In the genomic region with DNA sequence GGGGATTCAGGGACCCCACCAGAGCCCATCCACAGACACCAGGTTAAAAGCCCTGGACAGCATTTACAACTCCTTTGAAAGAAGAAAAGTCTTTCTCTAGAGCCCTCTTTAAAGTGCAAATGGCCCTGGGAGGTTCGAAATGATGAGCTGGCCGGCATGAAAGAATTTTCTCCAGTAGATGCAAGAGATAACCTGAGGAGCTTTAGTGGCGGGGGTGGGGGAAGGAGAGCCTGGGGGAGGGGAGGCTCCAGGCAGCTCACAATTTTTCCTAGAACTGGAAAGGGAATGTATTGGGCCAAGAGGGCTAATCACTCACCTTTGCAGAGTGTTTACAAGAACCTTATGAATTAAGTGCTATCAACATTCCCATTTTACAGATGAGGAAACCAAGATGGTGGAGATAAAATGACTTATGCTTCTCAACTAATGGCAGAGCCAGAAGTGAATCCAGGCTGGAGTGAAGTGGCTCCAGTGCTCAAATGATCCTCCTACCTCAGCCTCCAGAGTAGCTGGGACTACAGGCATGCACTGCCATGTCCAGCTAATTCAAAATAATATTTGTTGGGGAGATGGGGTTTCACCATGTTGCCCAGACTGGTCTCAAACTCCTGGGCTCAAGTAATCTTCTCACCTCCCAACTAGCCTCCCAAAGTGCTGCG, we compare ENCODE assay signal across 18 cellular contexts. TPM values are rescaled to one million over a fixed set of nuclear protein-coding genes. Genes with fewer than 3 reads are reported as not detected.
A peak's percentile ranks its signal among the peaks of the same experiment; 100 is the strongest.
DNase-seq lines count a peak whose midpoint lies in the region; ATAC-seq and TF ChIP-seq lines count a peak whose summit lies in the region.
"Had no signal": no experiment of that assay in that cellular context is flagged by ENCODE, and none has a peak within 500 bp of the region (broad histone marks: within the 10 kb centered on the region; RNA-seq: fewer than 3 reads in every experiment).

No MANE protein-coding gene starts in this region.

- H3K27me3 Mint-ChIP-seq in GM23338 (ENCODE audit: insufficient read depth, low read depth, poor library complexity): peaks cover 6% of the 10 kb centered on the region
- peaks cover 44% of the 10 kb centered on the region for H3K27me3 Mint-ChIP-seq in activated T-helper 2 cell treated with anti-CD3 and anti-CD28 coated beads, Interferon-gamma antibody, Interleukin-2, Interleukin-4, amounts not matched to agents 10 μg/mL and 5 μg/mL and 100 μg/mL, durations not matched to agents 14 hours and 24 hours and 36 hours (ENCODE audit: low read depth)

- H3K27ac Mint-ChIP-seq in GM23338: peak overlapping the region; percentile 64; the same call in 1 of the 2 replicates
- no peak overlapping the region for H3K27ac Mint-ChIP-seq in activated T-helper 2 cell treated with anti-CD3 and anti-CD28 coated beads, Interferon-gamma antibody, Interleukin-2, Interleukin-4, amounts not matched to agents 10 μg/mL and 5 μg/mL and 100 μg/mL, durations not matched to agents 14 hours and 24 hours and 36 hours
- H3K27ac Mint-ChIP-seq: activated CD4-positive, alpha-beta T cell treated with anti-CD3 and anti-CD28 coated beads, Interleukin-2, amount 10 ng/mL, durations not matched to agents 24 days and 14 days; memory B cell had no signal

- no peaks in the 10 kb centered on the region for H4K20me1 ChIP-seq in GM23338 (replicated peaks; ENCODE audit: insufficient read depth)
- H4K20me1 ChIP-seq in smooth muscle cell (ENCODE audit: low read depth): no peaks in the 10 kb centered on the region

- no peak for TF ChIP-seq CTCF in GM23338 (conservative IDR thresholded peaks at IDR 0.05; ENCODE audit: low read depth in 2 of 2)
- no peak for TF ChIP-seq CTCF in RWPE2 (IDR thresholded peaks at IDR 0.05; ENCODE audit: poor library complexity, severe bottlenecking)
- no peak for TF ChIP-seq CTCF in smooth muscle cell (IDR thresholded peaks at IDR 0.05; ENCODE audit: borderline replicate concordance, insufficient read depth, poor library complexity, severe bottlenecking)

- intact Hi-C loops in activated T-helper 2 cell treated with anti-CD3 and anti-CD28 coated beads, Interferon-gamma antibody, Interleukin-2, Interleukin-4, amounts not matched to agents 10 μg/mL and 5 μg/mL and 100 μg/mL, durations not matched to agents 14 hours and 24 hours and 36 hours (cut with micrococcal nuclease): no loop called here

- no peak overlapping the region for H2AFZ ChIP-seq in GM23338
- no peak overlapping the region for H2AFZ ChIP-seq in smooth muscle cell (ENCODE audit: low read depth)

- peak overlapping the region; percentile 40; the same call in 1 of the 2 replicates for H3K9ac ChIP-seq in iPS-20b (ENCODE audit: low read depth, low read length)
- no peak overlapping the region for H3K9ac ChIP-seq in smooth muscle cell (ENCODE audit: low read depth)

- peak overlapping the region; percentile 89 for H3K27ac ChIP-seq in GM23338 (ENCODE audit: low read depth)
- H3K27ac ChIP-seq in RWPE2 (ENCODE audit: poor library complexity, severe bottlenecking): peak overlapping the region; percentile 60
- peak overlapping the region; percentile 9 for H3K27ac ChIP-seq in iPS-20b (ENCODE audit: low read length)
- H3K27ac ChIP-seq in smooth muscle cell (ENCODE audit: low read depth): peak overlapping the region; percentile 32
- H3K27ac ChIP-seq: adrenal gland, cardiac muscle cell, dorsolateral prefrontal cortex, heart left ventricle had no signal

- H3K4me3 ChIP-seq in GM23338 (peak overlapping the region; percentile 29; the same call in 1 of the 2 replicates), RWPE2 (ENCODE audit: severe bottlenecking) (no peak overlapping the region), iPS-20b (ENCODE audit: low read length) (peak overlapping the region; percentile 27), smooth muscle cell (no peak overlapping the region)
- H3K4me3 ChIP-seq: adrenal gland, cardiac muscle cell, dorsolateral prefrontal cortex, heart left ventricle had no signal

- peaks cover 25% of the 10 kb centered on the region for H3K4me1 Mint-ChIP-seq in GM23338
- peaks cover 6% of the 10 kb centered on the region for H3K4me1 Mint-ChIP-seq in activated T-helper 2 cell treated with anti-CD3 and anti-CD28 coated beads, Interferon-gamma antibody, Interleukin-2, Interleukin-4, amounts not matched to agents 10 μg/mL and 5 μg/mL and 100 μg/mL, durations not matched to agents 14 hours and 24 hours and 36 hours (ENCODE audit: low read depth)

- no peaks in the 10 kb centered on the region for H3K36me3 ChIP-seq in GM23338 (ENCODE audit: insufficient read depth)
- H3K36me3 ChIP-seq in RWPE2 (ENCODE audit: low read depth): no peaks in the 10 kb centered on the region
- H3K36me3 ChIP-seq in iPS-20b (ENCODE audit: insufficient read depth, low read depth, low read length): no peaks in the 10 kb centered on the region
- H3K36me3 ChIP-seq in smooth muscle cell (ENCODE audit: low read depth): no peaks in the 10 kb centered on the region
- H3K36me3 ChIP-seq: adrenal gland, cardiac muscle cell, heart left ventricle had no signal

- no peaks in the 10 kb centered on the region for H3K9me2 ChIP-seq in GM23338 (ENCODE audit: insufficient read depth)

- peak overlapping the region; percentile 68 for H3K4me2 ChIP-seq in GM23338
- no peak overlapping the region for H3K4me2 ChIP-seq in smooth muscle cell

- H3K4me1 ChIP-seq in GM23338 (ENCODE audit: insufficient read depth): peaks cover 22% of the 10 kb centered on the region
- H3K4me1 ChIP-seq in RWPE2 (ENCODE audit: insufficient read depth, poor library complexity, severe bottlenecking): peaks cover 13% of the 10 kb centered on the region
- H3K4me1 ChIP-seq in iPS-20b (ENCODE audit: insufficient read depth, low read length): peaks cover 17% of the 10 kb centered on the region
- peaks cover 14% of the 10 kb centered on the region for H3K4me1 ChIP-seq in smooth muscle cell (ENCODE audit: low read depth)

- H3K9me3 ChIP-seq in RWPE2 (ENCODE audit: severe bottlenecking): no peaks in the 10 kb centered on the region
- H3K9me3 ChIP-seq in iPS-20b (ENCODE audit: insufficient read depth, low read depth, low read length): no peaks in the 10 kb centered on the region
- no peaks in the 10 kb centered on the region for H3K9me3 ChIP-seq in smooth muscle cell (replicated peaks; ENCODE audit: low read depth)
- H3K9me3 ChIP-seq: adrenal gland, heart left ventricle had no signal

- H3K79me2 ChIP-seq in GM23338 (replicated peaks; ENCODE audit: insufficient read depth) (peaks cover 3% of the 10 kb centered on the region; the same call in 1 of the 2 replicates), smooth muscle cell (ENCODE audit: low read depth) (no peaks in the 10 kb centered on the region)

- ATAC-seq in GM23338 (peak; percentile 1; the same call in 2 of the 3 replicates), RWPE2 (ENCODE audit: low read depth) (no peak)
- ATAC-seq: heart left ventricle had no signal

- H3K27me3 ChIP-seq in GM23338 (ENCODE audit: insufficient read depth) (no peaks in the 10 kb centered on the region), RWPE2 (ENCODE audit: insufficient read depth, poor library complexity, severe bottlenecking) (no peaks in the 10 kb centered on the region), iPS-20b (ENCODE audit: insufficient read depth, low read length) (peaks cover 15% of the 10 kb centered on the region), smooth muscle cell (ENCODE audit: low read depth) (peaks cover 39% of the 10 kb centered on the region)

- no peaks in the 10 kb centered on the region; the same call in 2 of the 3 replicates for H3K36me3 Mint-ChIP-seq in GM23338 (ENCODE audit: low read depth)
- no peaks in the 10 kb centered on the region for H3K36me3 Mint-ChIP-seq in activated T-helper 2 cell treated with anti-CD3 and anti-CD28 coated beads, Interferon-gamma antibody, Interleukin-2, Interleukin-4, amounts not matched to agents 10 μg/mL and 5 μg/mL and 100 μg/mL, durations not matched to agents 14 hours and 24 hours and 36 hours (ENCODE audit: low read depth)
- H3K36me3 Mint-ChIP-seq: memory B cell had no signal

- H3K9me3 Mint-ChIP-seq in GM23338: no peaks in the 10 kb centered on the region; the same call in 2 of the 3 replicates
- H3K9me3 Mint-ChIP-seq in activated T-helper 2 cell treated with anti-CD3 and anti-CD28 coated beads, Interferon-gamma antibody, Interleukin-2, Interleukin-4, amounts not matched to agents 10 μg/mL and 5 μg/mL and 100 μg/mL, durations not matched to agents 14 hours and 24 hours and 36 hours: no peaks in the 10 kb centered on the region
- H3K9me3 Mint-ChIP-seq: activated CD4-positive, alpha-beta T cell treated with anti-CD3 and anti-CD28 coated beads, Interleukin-2, amount 10 ng/mL, durations not matched to agents 24 days and 14 days; memory B cell had no signal

- peaks cover 10% of the 10 kb centered on the region for H3F3A ChIP-seq in GM23338 (replicated peaks; ENCODE audit: low read depth)
- H3F3A ChIP-seq in smooth muscle cell (ENCODE audit: low read depth): no peaks in the 10 kb centered on the region

- DNase-seq in GM23338 (ENCODE audit: low spot score) (peak; percentile 50), RWPE2 (ENCODE audit: low spot score) (no peak), smooth muscle cell (lab: John Stamatoyannopoulos, UW; ENCODE audit: unreplicated experiment) (no peak), SKM-1 (lab: John Stamatoyannopoulos, UW; ENCODE audit: unreplicated experiment) (no peak), glomerular visceral epithelial cell (ENCODE audit: extremely low spot score) (no peak)
- DNase-seq in activated T-helper 2 cell treated with anti-CD3 and anti-CD28 coated beads, Interferon-gamma antibody, Interleukin-2, Interleukin-4, amounts not matched to agents 10 μg/mL and 5 μg/mL and 100 μg/mL, durations not matched to agents 14 hours and 24 hours and 36 hours (ENCODE audit: low spot score): no peak
- DNase-seq: activated CD4-positive, alpha-beta T cell treated with anti-CD3 and anti-CD28 coated beads, Interleukin-2, amount 10 ng/mL, durations not matched to agents 24 days and 14 days; activated effector memory CD4-positive, alpha-beta T cell treated with anti-CD3 and anti-CD28 coated beads, Interleukin-2, amount 50 U/mL, for 16 hours; dorsolateral prefrontal cortex; heart left ventricle; NCI-H1436; NCI-H774; stimulated activated naive CD4-positive, alpha-beta T cell; SW 1271 had no signal

- 27% methylated on average over 4 of the region's 4 CpGs for WGBS in smooth muscle cell (ENCODE audit: low lambda C conversion rate)

- H3K4me3 Mint-ChIP-seq in GM23338: peak overlapping the region; percentile 24; the same call in 1 of the 3 replicates
- H3K4me3 Mint-ChIP-seq in activated T-helper 2 cell treated with anti-CD3 and anti-CD28 coated beads, Interferon-gamma antibody, Interleukin-2, Interleukin-4, amounts not matched to agents 10 μg/mL and 5 μg/mL and 100 μg/mL, durations not matched to agents 14 hours and 24 hours and 36 hours (ENCODE audit: low read depth): no peak overlapping the region
- H3K4me3 Mint-ChIP-seq: activated CD4-positive, alpha-beta T cell treated with anti-CD3 and anti-CD28 coated beads, Interleukin-2, amount 10 ng/mL, durations not matched to agents 24 days and 14 days; memory B cell had no signal

RNA-seq across cellular contexts. Expression of a gene that starts 4.2 kb away (rescaled TPM):
- 142 TPM in 2 replicates for total RNA-seq in GM23338 (2014; rRNA removed; shearing (Covaris generic))
- polyA plus RNA-seq in GM23338 (2016; fragmentation: Nextera tagmentation; extraction: Ambion mirVana): 58.1 and 64.1 TPM in 2 replicates
- total RNA-seq in smooth muscle cell: 44.3 and 45.8 TPM in 2 replicates
- polyA plus RNA-seq in smooth muscle cell: 4.7 and 28.0 TPM in 2 replicates
- total RNA-seq in activated T-helper 2 cell treated with anti-CD3 and anti-CD28 coated beads, Interferon-gamma antibody, Interleukin-2, Interleukin-4, amounts not matched to agents 10 μg/mL and 5 μg/mL and 100 μg/mL, durations not matched to agents 14 hours and 24 hours and 36 hours: 0.11 and 1.0 TPM in 2 replicates

Comparison
In these comparisons a context has a peak if more than half of its experiments do, and no peak if none do; other contexts are left out.
1. H3K27ac ChIP-seq: peak in every context shown above with its lines; median percentile 89 in GM23338; 60 in RWPE2; 32 in smooth muscle cell; 9 in iPS-20b.
2. H3K4me3 ChIP-seq: peak in GM23338 (single experiment) and iPS-20b (single experiment); none in RWPE2 (single experiment) and smooth muscle cell (single experiment).
3. RNA of a gene that starts 4.2 kb away (total RNA-seq): 142 TPM in GM23338 and 44.3 to 45.8 TPM in smooth muscle cell; 0.11 to 1.0 TPM in activated T-helper 2 cell treated with anti-CD3 and anti-CD28 coated beads, Interferon-gamma antibody, Interleukin-2, Interleukin-4, amounts not matched to agents 10 μg/mL and 5 μg/mL and 100 μg/mL, durations not matched to agents 14 hours and 24 hours and 36 hours; every median in the first group is over 10 times any median in the second.